In the genomic region with DNA sequence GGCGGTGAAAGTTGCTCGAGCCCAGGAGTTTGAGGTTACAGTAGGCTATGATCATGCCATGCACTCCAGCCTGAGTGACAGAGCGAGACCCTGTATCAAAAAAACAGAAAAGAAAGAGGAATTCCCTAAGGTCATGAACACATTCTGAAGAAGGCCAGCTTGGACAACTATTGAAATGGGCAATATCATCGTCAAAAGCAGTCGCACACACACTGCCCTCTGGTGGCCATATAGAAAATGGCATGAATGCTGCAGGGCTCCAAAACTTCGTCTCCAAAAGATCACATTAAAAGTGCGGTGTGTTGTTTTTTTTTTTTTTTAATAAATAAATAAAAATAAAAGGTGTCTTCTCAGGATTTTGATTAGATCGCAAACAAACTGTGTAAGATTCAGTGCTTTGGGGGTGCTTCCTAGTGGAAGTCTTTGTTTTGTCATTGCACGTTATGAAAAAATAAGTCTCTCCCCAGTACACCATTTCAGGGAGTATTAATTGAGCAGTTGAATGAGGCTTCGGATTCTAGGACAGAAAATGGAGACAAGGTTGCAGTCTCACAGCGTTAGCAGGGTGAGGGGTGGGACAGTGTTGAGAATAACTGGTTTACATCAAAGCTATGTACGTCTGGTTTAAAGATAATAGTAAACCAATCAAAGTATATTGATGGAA, we compare ENCODE assay signal across 9 cellular contexts.
DNase-seq lines count a peak whose midpoint lies in the region; TF ChIP-seq lines count a peak whose summit lies in the region.
"Had no signal": no experiment of that assay in that cellular context is flagged by ENCODE, and none has a peak within 500 bp of the region (broad histone marks: within the 10 kb centered on the region; RNA-seq: fewer than 3 reads in every experiment).

No MANE protein-coding gene starts in this region.

- TF ChIP-seq RAD21 in liver (IDR thresholded peaks at IDR 0.05): peak in 1 of 2 donors; percentile 56

- H3K79me2 ChIP-seq in H9 (ENCODE audit: insufficient read depth, low read length): no peaks in the 10 kb centered on the region

- no peak overlapping the region for H2BK12ac ChIP-seq in H9 (ENCODE audit: insufficient read length, low read depth, low read length)

- no peaks in the 10 kb centered on the region for H4K20me1 ChIP-seq in H9 (ENCODE audit: control insufficient read depth, insufficient read depth, insufficient read length)

- H2BK120ac ChIP-seq in H9 (ENCODE audit: low read depth, low read length, poor library complexity, severe bottlenecking): no peak overlapping the region

- TF ChIP-seq CTCF in H9 (conservative IDR thresholded peaks at IDR 0.05) (peak; percentile 87), VCaP (conservative IDR thresholded peaks at IDR 0.05) (peak; percentile 92), liver (IDR thresholded peaks at IDR 0.05; ENCODE audit: low read depth, low read length, missing input control) (peak; percentile 63)

- H3K23ac ChIP-seq in H9 (ENCODE audit: insufficient read length, low read depth, low read length): no peak overlapping the region

- H2BK5ac ChIP-seq in H9 (ENCODE audit: insufficient read length, low read length): no peak overlapping the region

- H3K27ac ChIP-seq in H9 (ENCODE audit: insufficient read length, low read depth, low read length) (no peak overlapping the region), VCaP (no peak overlapping the region), liver (ENCODE audit: low read depth in 1 of 2, low read length in 2 of 2) (no peak overlapping the region)

- no peaks in the 10 kb centered on the region; a peak in 1 of 7 replicates for H3K36me3 Mint-ChIP-seq in H9 (ENCODE audit: insufficient read depth in 1 of 3, low read depth in 3 of 3)
- H3K36me3 Mint-ChIP-seq: naive B cell had no signal

- H4K8ac ChIP-seq in H9 (replicated peaks; ENCODE audit: insufficient read length, low read depth, low read length): no peak overlapping the region

- no peaks in the 10 kb centered on the region for H3K23me2 ChIP-seq in H9 (ENCODE audit: insufficient read length, low read depth, low read length, poor library complexity, severe bottlenecking)

- H3T11ph ChIP-seq in H9 (ENCODE audit: low read length): no peak overlapping the region

- no peak overlapping the region for H2BK15ac ChIP-seq in H9 (ENCODE audit: low read depth, low read length)

- no peak overlapping the region for H3K18ac ChIP-seq in H9 (ENCODE audit: insufficient read length, low read depth, low read length)

- no peak overlapping the region for H3K4me2 ChIP-seq in H9 (ENCODE audit: insufficient read depth, insufficient read length, low read length)

- H3K56ac ChIP-seq in H9 (ENCODE audit: insufficient read length, low read depth, low read length): no peak overlapping the region

- H3K9me3 ChIP-seq in H9 (ENCODE audit: control insufficient read depth, low read depth, low read length) (no peaks in the 10 kb centered on the region), liver (ENCODE audit: control insufficient read depth in 4 of 4, low read length in 3 of 4) (no peaks in the 10 kb centered on the region)

- H2BK20ac ChIP-seq in H9 (ENCODE audit: low read depth, low read length, poor library complexity, severe bottlenecking): no peak overlapping the region

- H3K4me1 Mint-ChIP-seq in H9: 0 out of 4 replicates have a peak, but pooled peaks cover 0 to 4% of the 10 kb centered on the region in 2 experiments
- H3K4me1 Mint-ChIP-seq: naive B cell had no signal

- H3K4ac ChIP-seq in H9 (ENCODE audit: low read depth, low read length): no peak overlapping the region

- no peak overlapping the region for H4K5ac ChIP-seq in H9 (ENCODE audit: insufficient read length, low read depth, low read length)

- H3K36me3 ChIP-seq in liver (ENCODE audit: control insufficient read depth in 4 of 4, insufficient read depth in 3 of 4, low read depth in 1 of 4, low read length in 3 of 4): no peaks in the 10 kb centered on the region

- no peak overlapping the region for H4K91ac ChIP-seq in H9 (ENCODE audit: insufficient read length, low read depth, low read length)

- no peaks in the 10 kb centered on the region for H3K9me3 Mint-ChIP-seq in H9
- H3K9me3 Mint-ChIP-seq: T-helper 1 cell treated with Interleukin-12 subunit alpha and Interleukin-12 subunit beta and Interleukin-4 antibody, amounts not matched to agents 30 μg/mL and 1 μg/mL, for 36 hours had no signal

- WGBS in H9 (ENCODE audit: extremely low coverage, insufficient read length, low lambda C conversion rate): no CpG with 5 or more reads among the region's 12 CpGs
- WGBS in liver: 59% methylated on average over 12 of the region's 12 CpGs

- H3K9ac ChIP-seq in H9 (ENCODE audit: extremely low read depth, insufficient read length, low read length): no peak overlapping the region
- H3K9ac ChIP-seq in liver (ENCODE audit: low read depth in 1 of 2, low read length in 2 of 2): no peak overlapping the region

- DNase-seq in DMS53 treated with DMSO at 0.1 percent for 48 hours (lab: John Stamatoyannopoulos, UW; ENCODE audit: unreplicated experiment): peak; percentile 19
- DNase-seq in H9: no peak
- no peak for DNase-seq in activated effector memory CD4-positive, alpha-beta T cell treated with anti-CD3 and anti-CD28 coated beads, Interleukin-2, amount 50 U/mL, for 16 hours
- no peak for DNase-seq in activated CD8-positive, alpha-beta memory T cell treated with anti-CD3 and anti-CD28 coated beads, Interleukin-2, amount 50 U/mL, for 4 hours
- DNase-seq in activated T-cell treated with anti-CD3 and anti-CD28 coated beads, Interleukin-2, amount 50 U/mL, for 1 hour: no peak
- DNase-seq: naive B cell had no signal

- H3K27me3 ChIP-seq in H9 (ENCODE audit: insufficient read depth, low read length): no peaks in the 10 kb centered on the region
- H3K27me3 ChIP-seq in liver (ENCODE audit: control insufficient read depth in 4 of 4, insufficient read depth in 4 of 4, low read length in 3 of 4): peaks cover 0 to 2% (median 0%) of the 10 kb centered on the region in 4 donors

- H3K79me1 ChIP-seq in H9 (ENCODE audit: insufficient read depth, low read depth, low read length, poor library complexity, severe bottlenecking): no peaks in the 10 kb centered on the region

- no peaks in the 10 kb centered on the region for H3K4me1 ChIP-seq in H9 (ENCODE audit: insufficient read depth, low read length)
- no peaks in the 10 kb centered on the region for H3K4me1 ChIP-seq in liver (ENCODE audit: control insufficient read depth in 4 of 4, insufficient read depth in 4 of 4, low read length in 3 of 4)

- H3K27ac Mint-ChIP-seq in H9: no peak overlapping the region
- H3K27ac Mint-ChIP-seq: naive B cell; T-helper 1 cell treated with Interleukin-12 subunit alpha and Interleukin-12 subunit beta and Interleukin-4 antibody, amounts not matched to agents 30 μg/mL and 1 μg/mL, for 36 hours had no signal

- no peak overlapping the region for H2AFZ ChIP-seq in H9 (ENCODE audit: low read length)

- H3K14ac ChIP-seq in H9 (ENCODE audit: insufficient read depth, low read length): no peak overlapping the region

- no peak overlapping the region for H3K4me3 ChIP-seq in liver (ENCODE audit: low read depth in 1 of 3, low read length in 3 of 3)

- H2AK5ac ChIP-seq in H9 (ENCODE audit: insufficient read length, low read length): no peak overlapping the region

- peaks cover 12% of the 10 kb centered on the region for H3K27me3 Mint-ChIP-seq in H9 (ENCODE audit: low read depth)

- H3K4me3 Mint-ChIP-seq in H9: no peak overlapping the region
- H3K4me3 Mint-ChIP-seq: naive B cell; T-helper 1 cell treated with Interleukin-12 subunit alpha and Interleukin-12 subunit beta and Interleukin-4 antibody, amounts not matched to agents 30 μg/mL and 1 μg/mL, for 36 hours had no signal

TF ChIP-seq in liver, 16 proteins besides CTCF, POLR2A, EP300 and RAD21:
- TF ChIP-seq GABPA (IDR thresholded peaks at IDR 0.05 in 1 of 2, conservative IDR thresholded peaks at IDR 0.05 in 1 of 2) (no peak), MAX (IDR thresholded peaks at IDR 0.05) (no peak), HNF4G (IDR thresholded peaks at IDR 0.05) (no peak), NR2F2 (IDR thresholded peaks at IDR 0.05) (no peak), SP1 (IDR thresholded peaks at IDR 0.05) (no peak), HNF4A (conservative IDR thresholded peaks at IDR 0.05) (no peak), ATF3 (IDR thresholded peaks at IDR 0.05) (no peak), EGR1 (IDR thresholded peaks at IDR 0.05; ENCODE audit: low read depth in 2 of 2) (no peak), FOXA2 (IDR thresholded peaks at IDR 0.05) (no peak), TAF1 (conservative IDR thresholded peaks at IDR 0.05) (no peak), FOXA1 (IDR thresholded peaks at IDR 0.05) (no peak), YY1 (IDR thresholded peaks at IDR 0.05) (no peak), RXRA (IDR thresholded peaks at IDR 0.05) (no peak)
- TF ChIP-seq, protein P1, sequence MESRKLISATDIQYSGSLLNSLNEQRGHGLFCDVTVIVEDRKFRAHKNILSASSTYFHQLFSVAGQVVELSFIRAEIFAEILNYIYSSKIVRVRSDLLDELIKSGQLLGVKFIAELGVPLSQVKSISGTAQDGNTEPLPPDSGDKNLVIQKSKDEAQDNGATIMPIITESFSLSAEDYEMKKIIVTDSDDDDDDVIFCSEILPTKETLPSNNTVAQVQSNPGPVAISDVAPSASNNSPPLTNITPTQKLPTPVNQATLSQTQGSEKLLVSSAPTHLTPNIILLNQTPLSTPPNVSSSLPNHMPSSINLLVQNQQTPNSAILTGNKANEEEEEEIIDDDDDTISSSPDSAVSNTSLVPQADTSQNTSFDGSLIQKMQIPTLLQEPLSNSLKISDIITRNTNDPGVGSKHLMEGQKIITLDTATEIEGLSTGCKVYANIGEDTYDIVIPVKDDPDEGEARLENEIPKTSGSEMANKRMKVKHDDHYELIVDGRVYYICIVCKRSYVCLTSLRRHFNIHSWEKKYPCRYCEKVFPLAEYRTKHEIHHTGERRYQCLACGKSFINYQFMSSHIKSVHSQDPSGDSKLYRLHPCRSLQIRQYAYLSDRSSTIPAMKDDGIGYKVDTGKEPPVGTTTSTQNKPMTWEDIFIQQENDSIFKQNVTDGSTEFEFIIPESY (IDR thresholded peaks at IDR 0.05): no peak
TF ChIP-seq in liver: peak in this region for 0.
